ENCODE assay signal across 8 cellular contexts in the genomic region with DNA sequence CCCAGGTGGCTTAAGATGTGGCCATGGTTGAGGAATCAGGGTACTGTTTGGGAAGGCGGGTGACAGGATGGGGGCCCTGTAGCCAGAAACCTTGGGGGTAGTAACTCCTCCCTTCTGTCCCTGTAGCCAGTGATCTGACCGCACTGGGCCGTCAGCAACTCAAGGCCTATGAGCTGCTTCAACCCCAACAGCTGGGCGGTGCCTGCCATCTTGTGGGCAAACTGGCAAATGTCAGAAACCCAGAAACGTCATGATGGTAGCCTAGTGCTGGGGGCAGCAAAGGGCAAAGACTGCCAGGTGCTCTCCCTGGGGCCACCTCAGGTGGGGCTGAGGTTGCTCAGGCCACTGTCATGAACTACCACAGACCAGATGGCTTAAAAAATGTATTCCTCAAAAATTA. TPM values are rescaled to one million over a fixed set of nuclear protein-coding genes. Genes with fewer than 3 reads are reported as not detected.
A peak's percentile ranks its signal among the peaks of the same experiment; 100 is the strongest.
DNase-seq lines count a peak whose midpoint lies in the region; ATAC-seq and TF ChIP-seq lines count a peak whose summit lies in the region.

No MANE protein-coding gene starts in this region.

- no peaks in the 10 kb centered on the region for H3K27me3 ChIP-seq in heart left ventricle
- H3K27me3 ChIP-seq in adipocyte (replicated peaks; ENCODE audit: control insufficient read depth, insufficient read depth, low read length) = no peaks in the 10 kb centered on the region
- no peaks in the 10 kb centered on the region for H3K27me3 ChIP-seq in kidney epithelial cell (ENCODE audit: control insufficient read depth, insufficient read depth, low read length)

- no peak for ATAC-seq in heart left ventricle
- no peak for ATAC-seq in Right ventricle myocardium inferior
- no peak for ATAC-seq in GM19324 (IDR thresholded peaks at IDR 0.05; ENCODE audit: low FRiP score, unreplicated experiment)

- TF ChIP-seq POLR2A in heart left ventricle (IDR thresholded peaks at IDR 0.05) = no peak

- H3K9ac ChIP-seq in adipocyte (ENCODE audit: low read length) = peak overlapping the region; percentile 34

- H3K9me3 ChIP-seq in heart left ventricle = no peaks in the 10 kb centered on the region
- no peaks in the 10 kb centered on the region for H3K9me3 ChIP-seq in adipocyte (ENCODE audit: control insufficient read depth, low read length)

- H3K36me3 ChIP-seq in heart left ventricle (peaks cover 0 to 46% (median 22%) of the 10 kb centered on the region in 9 donors), adipocyte (ENCODE audit: control insufficient read depth, insufficient read depth, low read length, severe bottlenecking) (peaks cover 23% of the 10 kb centered on the region), kidney epithelial cell (ENCODE audit: control insufficient read depth, insufficient read depth, low read length) (no peaks in the 10 kb centered on the region)

- H3K4me3 ChIP-seq in heart left ventricle (no peak overlapping the region), adipocyte (ENCODE audit: low read length) (no peak overlapping the region), kidney epithelial cell (ENCODE audit: low read depth, low read length) (no peak overlapping the region)

- H3K4me1 ChIP-seq in heart left ventricle (peaks cover 6 to 43% (median 22%) of the 10 kb centered on the region in 12 donors), adipocyte (ENCODE audit: control insufficient read depth, insufficient read depth, low read length) (peaks cover 14% of the 10 kb centered on the region)

- intact Hi-C loops in heart left ventricle (cut with DNase I) = no loop called here
- intact Hi-C loops in Right ventricle myocardium inferior (cut with DNase I) = loop anchor here (10.0 kb wide), 1 partner anchor 461 kb away; no protein-coding TSS in a partner anchor

- DNase-seq in heart left ventricle = no peak
- DNase-seq in Right ventricle myocardium inferior (ENCODE audit: missing footprints) = no peak
- DNase-seq in NCI-H2171 (lab: John Stamatoyannopoulos, UW) = peak; percentile 34
- DNase-seq in adipocyte (ENCODE audit: low read depth) = peak; percentile 35
- no peak for DNase-seq in kidney epithelial cell (ENCODE audit: low read depth)
- no peak for DNase-seq in GM19240 (ENCODE audit: insufficient read length, low spot score)
- DNase-seq in NCI-H526 treated with DMSO at 0.1 percent for 48 hours (lab: John Stamatoyannopoulos, UW) = no peak

- peak in 7 of 12 donors; percentile 15 to 47 (median 26) for TF ChIP-seq CTCF in heart left ventricle (IDR thresholded peaks at IDR 0.05)
- TF ChIP-seq CTCF in kidney epithelial cell (IDR thresholded peaks at IDR 0.05; ENCODE audit: insufficient read depth, low read length, poor library complexity, severe bottlenecking) = peak; percentile 43

- H3K27ac ChIP-seq in heart left ventricle = no peak overlapping the region

- 30 to 64% (median 61%) methylated on average over 2 to 5 of the region's 5 CpGs for WGBS in heart left ventricle, 4 donors

RNA-seq across cellular contexts. Expression of gene COPE, which starts 3.5 kb away (rescaled TPM):
- total RNA-seq in heart left ventricle (100 to 1,000 TPM in 8 of 9 donors, 10 to 100 TPM in 1; 94.0 to 241 (median 123) TPM), Right ventricle myocardium inferior (139 TPM), kidney epithelial cell (415 and 437 TPM in 2 replicates)
- polyA plus RNA-seq in heart left ventricle = 100 to 1,000 TPM; 172 to 216 TPM

RNA-seq across cellular contexts. Expression of gene DDX49, which starts 3.9 kb away (rescaled TPM):
- 10 to 100 TPM; 14.3 to 49.9 (median 25.9) TPM for total RNA-seq in heart left ventricle
- 10 to 100 TPM; 41.2 to 56.9 TPM for polyA plus RNA-seq in heart left ventricle
- 25.6 TPM for total RNA-seq in Right ventricle myocardium inferior
- total RNA-seq in kidney epithelial cell = 85.0 and 102 TPM in 2 replicates

RNA-seq across cellular contexts. Expression of gene CERS1, which starts 19.7 kb away (rescaled TPM):
- total RNA-seq in heart left ventricle (1 to 10 TPM in 4 of 9 donors, under 1 TPM in 5; 0.21 to 2.1 (median 0.72) TPM), Right ventricle myocardium inferior (0.30 TPM), kidney epithelial cell (2.3 and 2.9 TPM in 2 replicates)
- under 1 TPM; 0.27 to 0.40 TPM for polyA plus RNA-seq in heart left ventricle

RNA-seq across cellular contexts. Expression of gene HOMER3, which starts 25.4 kb away (rescaled TPM):
- 10 to 100 TPM; 13.6 to 36.8 (median 16.4) TPM for total RNA-seq in heart left ventricle
- polyA plus RNA-seq in heart left ventricle = 10 to 100 TPM; 27.4 to 32.4 TPM
- total RNA-seq in Right ventricle myocardium inferior = 15.2 TPM
- 82.9 and 109 TPM in 2 replicates for total RNA-seq in kidney epithelial cell

Comparison
In these comparisons a context has a peak if more than half of its experiments do, and no peak if none do; other contexts are left out.
1. DNase-seq: peak in NCI-H2171 (single experiment) and adipocyte (single experiment); none in heart left ventricle (0 of 5), Right ventricle myocardium inferior (single experiment), kidney epithelial cell (single experiment), GM19240 (single experiment) and NCI-H526 treated with DMSO at 0.1 percent for 48 hours (single experiment).